ENCODE assay signal across 9 cellular contexts in genomic region chr6:148530394-148530923, GRCh38.
DNase-seq lines count a peak whose midpoint lies in the region; ATAC-seq and TF ChIP-seq lines count a peak whose summit lies in the region.
"Had no signal": no experiment of that assay in that cellular context is flagged by ENCODE, and none has a peak within 500 bp of the region (broad histone marks: within the 10 kb centered on the region; RNA-seq: fewer than 3 reads in every experiment).

No MANE protein-coding gene starts in this region.

- WGBS in lung, 2 donors = 23 to 40% methylated on average over 8 of the region's 8 CpGs

- no peaks in the 10 kb centered on the region for H3K4me1 ChIP-seq in breast epithelium
- H3K4me1 ChIP-seq in lung (ENCODE audit: control insufficient read depth in 2 of 2, insufficient read depth in 2 of 2, low read length in 2 of 2) = peaks cover 0 to 2% of the 10 kb centered on the region in 2 donors

- H3K27ac ChIP-seq in breast epithelium (peak overlapping the region; percentile 6 to 48), lung (ENCODE audit: low read depth in 1 of 2, low read length in 1 of 2) (peak overlapping the region in 1 of 2 donors; percentile 41)

- peak overlapping the region; percentile 42 for H3K4me3 ChIP-seq in AG04449 (ENCODE audit: low read depth, low read length)
- H3K4me3 ChIP-seq in breast epithelium = peak overlapping the region in 1 of 3 donors; percentile 30
- H3K4me3 ChIP-seq in lung = no peak overlapping the region

- H3K36me3 ChIP-seq in breast epithelium (peaks cover 18% of the 10 kb centered on the region), lung (ENCODE audit: control insufficient read depth in 2 of 2, insufficient read depth in 2 of 2, low read length in 2 of 2) (peaks cover 25 to 49% of the 10 kb centered on the region in 2 donors)

- DNase-seq in AG04449 (ENCODE audit: low read depth, low spot score) (peak; percentile 94), breast epithelium (ENCODE audit: low spot score in 2 of 2) (no peak), lung (ENCODE audit: low spot score) (no peak), epidermal melanocyte (ENCODE audit: insufficient read length, low spot score) (no peak), activated gamma-delta T cell treated with Interleukin-2 at 50 U/mL for 16 hours (no peak), NCI-H1930 (lab: John Stamatoyannopoulos, UW) (no peak)
- DNase-seq: activated naive CD8-positive, alpha-beta T cell treated with anti-CD3 and anti-CD28 coated beads, Interleukin-2, amount 10 ng/mL, durations not matched to agents 7 days and 5 days had no signal

- intact Hi-C loops in breast epithelium (cut with DNase I; ENCODE audit: low total_unique reads) = no loop called here

- no peak for TF ChIP-seq CTCF in AG04449 (IDR thresholded peaks at IDR 0.05; ENCODE audit: insufficient read depth, low read length, missing control alignments)
- TF ChIP-seq CTCF in breast epithelium (IDR thresholded peaks at IDR 0.05) = no peak
- TF ChIP-seq CTCF in lung (IDR thresholded peaks at IDR 0.05; ENCODE audit: control extremely low read depth, extremely low read depth) = no peak

- H3K27me3 ChIP-seq in breast epithelium = no peaks in the 10 kb centered on the region
- no peaks in the 10 kb centered on the region for H3K27me3 ChIP-seq in lung (ENCODE audit: control insufficient read depth, insufficient read depth)

- H3K9me3 ChIP-seq in breast epithelium = no peaks in the 10 kb centered on the region
- H3K9me3 ChIP-seq in lung (ENCODE audit: control insufficient read depth in 2 of 2, insufficient read depth in 1 of 2, low read length in 1 of 2) = no peaks in the 10 kb centered on the region

- CTCF ChIA-PET in AG04449 (lab: Yijun Ruan, JAX) = interaction anchor here (1.0 to 4.5 kb wide), 5 partner anchors 9 to 353 kb away, joined by 3 to 22 read pairs (median 5); no protein-coding TSS in a partner anchor

- ATAC-seq in GM19395 (IDR thresholded peaks at IDR 0.05; ENCODE audit: unreplicated experiment) (peak; percentile 92), HG03521 (IDR thresholded peaks at IDR 0.05; ENCODE audit: unreplicated experiment) (peak; percentile 68), lung (ENCODE audit: insufficient read depth, low FRiP score) (peak; percentile 50)

- POLR2A ChIA-PET in AG04449 (lab: Yijun Ruan, JAX) = interaction anchor here (0.5 to 1.2 kb wide), 4 partner anchors 21 to 819 kb away, joined by 3 to 10 read pairs (median 4); partner anchors contain the start of gene SASH1

- no peak for TF ChIP-seq POLR2A in breast epithelium (IDR thresholded peaks at IDR 0.05)
